ENCODE assay signal across 5 cellular contexts in the genomic region with DNA sequence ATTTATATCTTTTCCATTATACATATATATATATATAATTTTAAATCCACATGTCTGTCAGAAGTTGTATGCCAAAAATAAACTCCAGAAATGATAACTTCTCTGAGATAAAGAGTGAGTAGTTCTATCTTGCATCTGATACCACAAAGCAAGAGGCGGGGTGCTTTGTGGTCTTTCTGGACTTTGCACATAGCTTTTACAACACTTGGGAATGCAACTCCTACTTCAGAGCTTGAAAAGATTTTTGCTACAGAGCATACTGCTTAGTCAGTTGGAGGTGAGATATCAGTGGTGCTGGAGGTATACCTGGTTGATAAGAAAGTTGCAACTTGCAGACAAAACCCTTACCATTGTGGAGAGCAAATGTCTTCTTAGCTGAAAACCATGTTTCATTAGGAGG.
"Had no signal": no experiment of that assay in that cellular context is flagged by ENCODE, and none has a peak within 500 bp of the region (broad histone marks: within the 10 kb centered on the region; RNA-seq: fewer than 3 reads in every experiment).

No MANE protein-coding gene starts in this region.

- H3K4me1 Mint-ChIP-seq: GM23338, H9 had no signal

- H3K27ac Mint-ChIP-seq: GM23338, H9 had no signal

- H3K4me3 ChIP-seq: GM23338, K562 had no signal

- DNase-seq: H9, HCEC 1CT, IMR-90 had no signal

- H3K9me3 Mint-ChIP-seq: GM23338, H9 had no signal

- H3K4me3 Mint-ChIP-seq: GM23338, H9 had no signal
